Comparison of ENCODE assay signal across 17 cellular contexts in the genomic region with DNA sequence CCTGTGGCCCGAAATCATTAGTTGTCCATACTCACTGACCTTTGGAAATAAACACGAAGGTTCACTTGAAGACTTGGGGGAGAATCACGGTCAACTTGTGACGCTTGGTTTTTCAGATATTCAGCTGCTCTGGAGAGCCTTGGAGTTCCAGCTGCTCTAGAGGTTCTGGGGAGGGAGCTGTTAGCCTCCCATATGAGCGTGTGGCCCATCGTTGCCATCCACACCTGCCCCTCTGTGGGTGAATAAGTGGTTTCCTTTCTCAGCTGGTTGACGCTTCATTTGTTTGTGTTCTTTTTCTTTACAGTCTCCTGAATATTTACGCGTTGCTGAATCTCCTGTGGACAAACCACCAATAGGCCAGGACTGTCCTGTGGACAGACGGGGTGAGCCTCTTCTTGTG. TPM values are rescaled to one million over a fixed set of nuclear protein-coding genes. Genes with fewer than 3 reads are reported as not detected.
DNase-seq lines count a peak whose midpoint lies in the region; ATAC-seq lines count a peak whose summit lies in the region.
"Had no signal": no experiment of that assay in that cellular context is flagged by ENCODE, and none has a peak within 500 bp of the region (broad histone marks: within the 10 kb centered on the region; RNA-seq: fewer than 3 reads in every experiment).

No MANE protein-coding gene starts in this region.

- POLR2A ChIA-PET in activated naive CD8-positive, alpha-beta T cell treated with anti-CD3 and anti-CD28 coated beads, Interleukin-2, amount 10 ng/mL, durations not matched to agents 7 days and 5 days (lab: Charles Lee): interaction anchor here (1.0 to 1.5 kb wide), 6 partner anchors 13 to 53 kb away, joined by 3 to 4 read pairs (median 4); no protein-coding TSS in a partner anchor

- peak overlapping the region; percentile 20 to 40 for H3K4me3 Mint-ChIP-seq in activated T-cell treated with anti-CD3 and anti-CD28 coated beads, Interleukin-2, amount 50 U/mL, for 72 hours
- peak overlapping the region; percentile 75 for H3K4me3 Mint-ChIP-seq in activated naive CD8-positive, alpha-beta T cell treated with anti-CD3 and anti-CD28 coated beads, Interleukin-2, amount 10 ng/mL, durations not matched to agents 7 days and 5 days
- peak overlapping the region; percentile 15 for H3K4me3 Mint-ChIP-seq in stimulated activated naive CD8-positive, alpha-beta T cell treated with anti-CD3 and anti-CD28 coated beads, Interleukin-15, Interleukin-2, amounts not matched to agents 100 ng/mL and 50 ng/mL, for 24 hours
- H3K4me3 Mint-ChIP-seq: brain; mesothelial cell of epicardium; stimulated activated naive B cell treated with anti-CD40 and anti-IgM and Interleukin-4, amounts not matched to agents 10 μg/mL and 1 μg/mL and 100 μg/mL, for 72 hours had no signal

- peaks cover 53% of the 10 kb centered on the region for H3K4me1 Mint-ChIP-seq in activated T-cell treated with anti-CD3 and anti-CD28 coated beads, Interleukin-2, amount 50 U/mL, for 72 hours (ENCODE audit: low read depth)
- peaks cover 52% of the 10 kb centered on the region for H3K4me1 Mint-ChIP-seq in activated naive CD8-positive, alpha-beta T cell treated with anti-CD3 and anti-CD28 coated beads, Interleukin-2, amount 10 ng/mL, durations not matched to agents 7 days and 5 days
- peaks cover 68% of the 10 kb centered on the region for H3K4me1 Mint-ChIP-seq in stimulated activated naive CD8-positive, alpha-beta T cell treated with anti-CD3 and anti-CD28 coated beads, Interleukin-15, Interleukin-2, amounts not matched to agents 100 ng/mL and 50 ng/mL, for 24 hours (ENCODE audit: low read depth)
- H3K4me1 Mint-ChIP-seq: mesothelial cell of epicardium; stimulated activated naive B cell treated with anti-CD40 and anti-IgM and Interleukin-4, amounts not matched to agents 10 μg/mL and 1 μg/mL and 100 μg/mL, for 72 hours had no signal

- no peak for ATAC-seq in activated T-cell treated with anti-CD3 and anti-CD28 coated beads, Interleukin-2, amount 50 U/mL, for 72 hours (replicated peaks in 1 of 2)
- no peak for ATAC-seq in activated naive CD8-positive, alpha-beta T cell treated with anti-CD3 and anti-CD28 coated beads, Interleukin-2, amount 10 ng/mL, durations not matched to agents 7 days and 5 days (ENCODE audit: low read depth)
- no peak for ATAC-seq in HG03196 (IDR thresholded peaks at IDR 0.05; ENCODE audit: unreplicated experiment)
- ATAC-seq: left lobe of liver; stimulated activated naive B cell treated with anti-CD40 and anti-IgM and Interleukin-4, amounts not matched to agents 10 μg/mL and 1 μg/mL and 100 μg/mL, for 72 hours had no signal

- DNase-seq in activated T-cell treated with anti-CD3 and anti-CD28 coated beads, Interleukin-2, amount 50 U/mL, for 72 hours: no peak
- DNase-seq in activated T-cell treated with anti-CD3 and anti-CD28 coated beads, Interleukin-2, amount 50 U/mL, for 1 hour: no peak
- DNase-seq in NCI-H2107 (lab: John Stamatoyannopoulos, UW) (peak; percentile 31), retina (no peak)
- DNase-seq in activated naive CD8-positive, alpha-beta T cell treated with anti-CD3 and anti-CD28 coated beads, Interleukin-2, amount 10 ng/mL, durations not matched to agents 7 days and 5 days: peak; percentile 21
- DNase-seq in effector CD8-positive, alpha-beta T cell (lab: John Stamatoyannopoulos, UW): no peak
- DNase-seq: activated CD4-positive, alpha-beta T cell treated with anti-CD3 and anti-CD28 coated beads for 48 hours; colonic mucosa; Kasumi-1; NCI-H1105; SHP77; stimulated activated naive B cell treated with anti-CD40 and anti-IgM and Interleukin-4, amounts not matched to agents 10 μg/mL and 1 μg/mL and 100 μg/mL, for 72 hours had no signal

- H3K9me3 Mint-ChIP-seq in activated T-cell treated with anti-CD3 and anti-CD28 coated beads, Interleukin-2, amount 50 U/mL, for 72 hours: no peaks in the 10 kb centered on the region
- H3K9me3 Mint-ChIP-seq in activated naive CD8-positive, alpha-beta T cell treated with anti-CD3 and anti-CD28 coated beads, Interleukin-2, amount 10 ng/mL, durations not matched to agents 7 days and 5 days: no peaks in the 10 kb centered on the region
- H3K9me3 Mint-ChIP-seq in stimulated activated naive CD8-positive, alpha-beta T cell treated with anti-CD3 and anti-CD28 coated beads, Interleukin-15, Interleukin-2, amounts not matched to agents 100 ng/mL and 50 ng/mL, for 24 hours: no peaks in the 10 kb centered on the region
- H3K9me3 Mint-ChIP-seq: mesothelial cell of epicardium; stimulated activated naive B cell treated with anti-CD40 and anti-IgM and Interleukin-4, amounts not matched to agents 10 μg/mL and 1 μg/mL and 100 μg/mL, for 72 hours had no signal

- H3K27me3 Mint-ChIP-seq in activated T-cell treated with anti-CD3 and anti-CD28 coated beads, Interleukin-2, amount 50 U/mL, for 72 hours (ENCODE audit: low read depth): no peaks in the 10 kb centered on the region
- no peaks in the 10 kb centered on the region for H3K27me3 Mint-ChIP-seq in activated naive CD8-positive, alpha-beta T cell treated with anti-CD3 and anti-CD28 coated beads, Interleukin-2, amount 10 ng/mL, durations not matched to agents 7 days and 5 days
- H3K27me3 Mint-ChIP-seq in stimulated activated naive CD8-positive, alpha-beta T cell treated with anti-CD3 and anti-CD28 coated beads, Interleukin-15, Interleukin-2, amounts not matched to agents 100 ng/mL and 50 ng/mL, for 24 hours: no peaks in the 10 kb centered on the region
- H3K27me3 Mint-ChIP-seq: brain had no signal

- H3K36me3 Mint-ChIP-seq in activated T-cell treated with anti-CD3 and anti-CD28 coated beads, Interleukin-2, amount 50 U/mL, for 72 hours (ENCODE audit: insufficient read depth in 2 of 2): no peaks in the 10 kb centered on the region
- peaks cover 22% of the 10 kb centered on the region for H3K36me3 Mint-ChIP-seq in activated naive CD8-positive, alpha-beta T cell treated with anti-CD3 and anti-CD28 coated beads, Interleukin-2, amount 10 ng/mL, durations not matched to agents 7 days and 5 days
- peaks cover 14% of the 10 kb centered on the region for H3K36me3 Mint-ChIP-seq in stimulated activated naive CD8-positive, alpha-beta T cell treated with anti-CD3 and anti-CD28 coated beads, Interleukin-15, Interleukin-2, amounts not matched to agents 100 ng/mL and 50 ng/mL, for 24 hours (ENCODE audit: low read depth)
- H3K36me3 Mint-ChIP-seq: stimulated activated naive B cell treated with anti-CD40 and anti-IgM and Interleukin-4, amounts not matched to agents 10 μg/mL and 1 μg/mL and 100 μg/mL, for 72 hours had no signal

- no peak overlapping the region for H3K27ac Mint-ChIP-seq in activated T-cell treated with anti-CD3 and anti-CD28 coated beads, Interleukin-2, amount 50 U/mL, for 72 hours
- H3K27ac Mint-ChIP-seq in activated naive CD8-positive, alpha-beta T cell treated with anti-CD3 and anti-CD28 coated beads, Interleukin-2, amount 10 ng/mL, durations not matched to agents 7 days and 5 days: peak overlapping the region; percentile 72
- H3K27ac Mint-ChIP-seq in stimulated activated naive CD8-positive, alpha-beta T cell treated with anti-CD3 and anti-CD28 coated beads, Interleukin-15, Interleukin-2, amounts not matched to agents 100 ng/mL and 50 ng/mL, for 24 hours: peak overlapping the region; percentile 59
- H3K27ac Mint-ChIP-seq: mesothelial cell of epicardium; stimulated activated naive B cell treated with anti-CD40 and anti-IgM and Interleukin-4, amounts not matched to agents 10 μg/mL and 1 μg/mL and 100 μg/mL, for 72 hours had no signal

RNA-seq across cellular contexts. Expression of gene APBA2, which starts 35.6 kb away (rescaled TPM):
- total RNA-seq in activated T-cell treated with anti-CD3 and anti-CD28 coated beads, Interleukin-2, amount 50 U/mL, for 72 hours: 1 to 10 TPM; 9.1 to 9.8 TPM
- total RNA-seq in activated naive CD8-positive, alpha-beta T cell treated with anti-CD3 and anti-CD28 coated beads, Interleukin-2, amount 10 ng/mL, durations not matched to agents 7 days and 5 days: 10 to 100 TPM; 65.1 to 66.0 TPM

Comparison
In these comparisons a context has a peak if more than half of its experiments do, and no peak if none do; other contexts are left out.
1. DNase-seq: peak in NCI-H2107 (single experiment) and activated naive CD8-positive, alpha-beta T cell treated with anti-CD3 and anti-CD28 coated beads, Interleukin-2, amount 10 ng/mL, durations not matched to agents 7 days and 5 days (single experiment); none in activated T-cell treated with anti-CD3 and anti-CD28 coated beads, Interleukin-2, amount 50 U/mL, for 72 hours (0 of 2), activated T-cell treated with anti-CD3 and anti-CD28 coated beads, Interleukin-2, amount 50 U/mL, for 1 hour (single experiment), retina (single experiment) and effector CD8-positive, alpha-beta T cell (single experiment).
2. H3K4me3 Mint-ChIP-seq: peak in every context shown above with its lines; median percentile 75 in activated naive CD8-positive, alpha-beta T cell treated with anti-CD3 and anti-CD28 coated beads, Interleukin-2, amount 10 ng/mL, durations not matched to agents 7 days and 5 days; 30 in activated T-cell treated with anti-CD3 and anti-CD28 coated beads, Interleukin-2, amount 50 U/mL, for 72 hours; 15 in stimulated activated naive CD8-positive, alpha-beta T cell treated with anti-CD3 and anti-CD28 coated beads, Interleukin-15, Interleukin-2, amounts not matched to agents 100 ng/mL and 50 ng/mL, for 24 hours.
3. RNA of gene APBA2, which starts 35.6 kb away (total RNA-seq): 65.1 to 66.0 TPM in activated naive CD8-positive, alpha-beta T cell treated with anti-CD3 and anti-CD28 coated beads, Interleukin-2, amount 10 ng/mL, durations not matched to agents 7 days and 5 days; 9.1 to 9.8 TPM in activated T-cell treated with anti-CD3 and anti-CD28 coated beads, Interleukin-2, amount 50 U/mL, for 72 hours; every median in the first group is over 4 times any median in the second.